8 cellular contexts compared by ENCODE assay signal in the genomic region with DNA sequence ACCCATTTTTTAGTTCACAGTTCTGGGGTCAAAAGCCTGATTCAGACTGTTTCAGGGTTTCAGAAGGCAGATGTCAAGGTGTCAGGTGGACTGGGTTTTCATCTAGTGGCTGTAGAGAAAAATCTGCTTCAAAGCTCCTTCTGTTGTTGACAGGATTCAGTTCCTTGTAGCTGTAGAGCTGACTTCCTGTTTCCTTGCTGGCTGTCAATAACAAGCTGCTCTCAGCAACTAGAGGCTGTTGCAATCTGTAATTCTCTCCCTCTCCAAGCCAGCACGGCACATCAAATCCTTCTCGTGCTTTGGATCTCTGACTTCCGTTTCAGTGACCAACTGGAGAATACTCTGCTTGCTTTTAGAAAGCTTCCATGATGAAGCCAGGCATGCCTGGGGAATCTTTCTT.
A peak's percentile ranks its signal among the peaks of the same experiment; 100 is the strongest.
DNase-seq lines count a peak whose midpoint lies in the region; ATAC-seq and TF ChIP-seq lines count a peak whose summit lies in the region.

No MANE protein-coding gene starts in this region.

- H3K36me3 ChIP-seq in IMR-90 (ENCODE audit: control insufficient read depth, insufficient read depth, low read length) (no peaks in the 10 kb centered on the region), endocrine pancreas (ENCODE audit: control insufficient read depth, insufficient read depth, low read length) (no peaks in the 10 kb centered on the region)

- peak overlapping the region; percentile 66 for H4K5ac ChIP-seq in IMR-90 (ENCODE audit: low read depth, low read length)

- no peak for TF ChIP-seq RAD21 in IMR-90 (IDR thresholded peaks at IDR 0.05; ENCODE audit: low read length)

- peak overlapping the region; percentile 81 for H3K14ac ChIP-seq in IMR-90 (replicated peaks; ENCODE audit: low read depth, low read length)

- no peaks in the 10 kb centered on the region for H3K79me1 ChIP-seq in IMR-90 (ENCODE audit: low read depth in 1 of 2, low read length in 2 of 2)

- in situ Hi-C loops in IMR-90 (cut with MboI; ENCODE audit: low sequenced_read_pairs), result no loop called here

- no peak overlapping the region for H3K4me3 ChIP-seq in IMR-90 (ENCODE audit: insufficient read depth, low read depth, low read length)
- H3K4me3 ChIP-seq in endocrine pancreas (ENCODE audit: control insufficient read depth, insufficient read depth, low read length), result peak overlapping the region; percentile 66

- peak overlapping the region; percentile 71; the same call in 1 of the 2 replicates for H3K4ac ChIP-seq in IMR-90 (ENCODE audit: low read depth, low read length)

- WGBS in IMR-90 (ENCODE audit: extremely low coverage in 2 of 2, insufficient read length in 1 of 2), 2 experiments, result no CpG with 5 or more reads among the region's 3 CpGs

- TF ChIP-seq POLR2A in IMR-90 (IDR thresholded peaks at IDR 0.05; ENCODE audit: low read depth, low read length), result no peak

- H2BK20ac ChIP-seq in IMR-90 (ENCODE audit: low read depth, low read length), result no peak overlapping the region; the same call in 1 of the 2 replicates

- no TSS peak for BruUV-seq in IMR-90 (replicated peaks; lab: Mats Ljungman, UMichigan)

- TF ChIP-seq CTCF in GM20000 (IDR thresholded peaks at IDR 0.05; ENCODE audit: extremely low read depth, missing control alignments) (no peak), IMR-90 (conservative IDR thresholded peaks at IDR 0.05; ENCODE audit: low read depth, low read length) (no peak)

- H3K9me1 ChIP-seq in IMR-90 (ENCODE audit: insufficient read depth, low read length), result no peaks in the 10 kb centered on the region

- H2BK5ac ChIP-seq in IMR-90 (ENCODE audit: low read depth, low read length, poor library complexity, severe bottlenecking), result no peak overlapping the region

- no peaks in the 10 kb centered on the region for H4K20me1 ChIP-seq in IMR-90 (ENCODE audit: insufficient read depth, low read length)

- H4K91ac ChIP-seq in IMR-90 (ENCODE audit: insufficient read depth, low read depth, low read length), result no peak overlapping the region

- H4K8ac ChIP-seq in IMR-90 (ENCODE audit: low read depth in 2 of 2, low read length in 2 of 2), result peak overlapping the region; percentile 40 to 83; a peak in 3 of 4 replicates

- H3K27ac ChIP-seq in IMR-90 (ENCODE audit: insufficient read depth, low read length), result no peak overlapping the region

- DNase-seq in GM04504 (ENCODE audit: low read depth), result peak; percentile 26
- DNase-seq in GM20000 (ENCODE audit: low spot score), result peak; percentile 5
- peak; percentile 28 for DNase-seq in IMR-90
- DNase-seq in NCI-H2107 (lab: John Stamatoyannopoulos, UW), result no peak
- no peak for DNase-seq in NCI-H187 (lab: John Stamatoyannopoulos, UW)
- DNase-seq in NCI-H2081 treated with DMSO at 0.1 percent for 48 hours (lab: John Stamatoyannopoulos, UW), result no peak
- no peak for DNase-seq in stimulated activated CD4-positive, alpha-beta T cell treated with anti-CD3 and anti-CD28 coated beads, Interleukin-15, amount 100 ng/mL, for 24 hours

- peak overlapping the region; percentile 29; the same call in 1 of the 2 replicates for H3K9ac ChIP-seq in IMR-90 (ENCODE audit: low read depth, low read length)
- peak overlapping the region; percentile 13 for H3K9ac ChIP-seq in endocrine pancreas (ENCODE audit: control insufficient read depth, insufficient read depth, low read length)

- POLR2A ChIA-PET in IMR-90 (lab: Charles Lee; ENCODE audit: unreplicated experiment), result no interaction called here

- H3K18ac ChIP-seq in IMR-90 (ENCODE audit: low read depth, low read length), result no peak overlapping the region

- peak overlapping the region; percentile 14 for H2BK120ac ChIP-seq in IMR-90 (ENCODE audit: low read depth, low read length)

- no peak overlapping the region; the same call in 2 of the 3 replicates for H2BK15ac ChIP-seq in IMR-90 (ENCODE audit: low read depth, low read length)

- peak overlapping the region; percentile 52; the same call in 1 of the 2 replicates for H3K4me2 ChIP-seq in IMR-90 (ENCODE audit: low read depth, low read length)

- no peak overlapping the region for H2AK5ac ChIP-seq in IMR-90 (ENCODE audit: low read depth, low read length)

- 0 out of 2 replicates have a peak overlapping the region, but pooled peaks have one; percentile 64 for H3K23ac ChIP-seq in IMR-90 (ENCODE audit: low read depth, low read length)

- intact Hi-C loops in IMR-90 (cut with micrococcal nuclease), result no loop called here

- no peak overlapping the region for H3K56ac ChIP-seq in IMR-90 (ENCODE audit: extremely low read depth, insufficient read depth, low read length)

- no peaks in the 10 kb centered on the region for H3K4me1 ChIP-seq in IMR-90 (ENCODE audit: control insufficient read depth, insufficient read depth, low read length)
- no peaks in the 10 kb centered on the region for H3K4me1 ChIP-seq in endocrine pancreas (ENCODE audit: control insufficient read depth, insufficient read depth, low read length)

- H2AFZ ChIP-seq in IMR-90 (replicated peaks; ENCODE audit: low read length, poor library complexity), result peak overlapping the region; percentile 87

- H3K27me3 ChIP-seq in IMR-90 (ENCODE audit: control insufficient read depth, insufficient read depth, low read length) (no peaks in the 10 kb centered on the region), endocrine pancreas (ENCODE audit: control insufficient read depth, insufficient read depth, low read length) (no peaks in the 10 kb centered on the region)

- CTCF ChIA-PET in IMR-90 (lab: Yijun Ruan, JAX), result interaction anchor here (1.3 kb wide), 1 partner anchor 8 kb away, joined by 5 read pairs; no protein-coding TSS in a partner anchor

- no peak overlapping the region for H2AK9ac ChIP-seq in IMR-90 (replicated peaks; ENCODE audit: low read depth, low read length, poor library complexity)

- ATAC-seq in IMR-90 (ENCODE audit: low read depth), result peak; percentile 51; the same call in 1 of the 2 replicates

- dilution Hi-C loops in IMR-90 (cut with HindIII; ENCODE audit: low sequenced_read_pairs, unreplicated experiment), result no loop called here

- H3K9me3 ChIP-seq in IMR-90 (ENCODE audit: control insufficient read depth, insufficient read depth, low read length) (no peaks in the 10 kb centered on the region), endocrine pancreas (ENCODE audit: control insufficient read depth, low read length) (no peaks in the 10 kb centered on the region)

TF ChIP-seq in IMR-90, 13 proteins besides CTCF, POLR2A, EP300 and RAD21:
- TF ChIP-seq RCOR1 (IDR thresholded peaks at IDR 0.05; ENCODE audit: insufficient replicate concordance, low read length) (no peak), MXI1 (IDR thresholded peaks at IDR 0.05; ENCODE audit: borderline replicate concordance, low read depth, low read length) (no peak), RFX5 (IDR thresholded peaks at IDR 0.05; ENCODE audit: low read depth, low read length) (no peak), BHLHE40 (IDR thresholded peaks at IDR 0.05; ENCODE audit: low read depth, low read length) (no peak), CEBPB (IDR thresholded peaks at IDR 0.05; ENCODE audit: low read depth, low read length) (no peak), NFE2L2 (IDR thresholded peaks at IDR 0.05; ENCODE audit: low read depth, low read length) (no peak), SMC3 (IDR thresholded peaks at IDR 0.05; ENCODE audit: low read depth, low read length) (no peak)
- TF ChIP-seq, protein P1, sequence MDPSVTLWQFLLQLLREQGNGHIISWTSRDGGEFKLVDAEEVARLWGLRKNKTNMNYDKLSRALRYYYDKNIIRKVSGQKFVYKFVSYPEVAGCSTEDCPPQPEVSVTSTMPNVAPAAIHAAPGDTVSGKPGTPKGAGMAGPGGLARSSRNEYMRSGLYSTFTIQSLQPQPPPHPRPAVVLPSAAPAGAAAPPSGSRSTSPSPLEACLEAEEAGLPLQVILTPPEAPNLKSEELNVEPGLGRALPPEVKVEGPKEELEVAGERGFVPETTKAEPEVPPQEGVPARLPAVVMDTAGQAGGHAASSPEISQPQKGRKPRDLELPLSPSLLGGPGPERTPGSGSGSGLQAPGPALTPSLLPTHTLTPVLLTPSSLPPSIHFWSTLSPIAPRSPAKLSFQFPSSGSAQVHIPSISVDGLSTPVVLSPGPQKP (IDR thresholded peaks at IDR 0.05; ENCODE audit: borderline replicate concordance, low read depth, low read length), result no peak

Comparison
In these comparisons a context has a peak if more than half of its experiments do, and no peak if none do; other contexts are left out.
1. DNase-seq: peak in GM04504 (single experiment), GM20000 (single experiment) and IMR-90 (single experiment); none in NCI-H2107 (single experiment), NCI-H187 (0 of 2), NCI-H2081 treated with DMSO at 0.1 percent for 48 hours (single experiment) and stimulated activated CD4-positive, alpha-beta T cell treated with anti-CD3 and anti-CD28 coated beads, Interleukin-15, amount 100 ng/mL, for 24 hours (single experiment).